8 cellular contexts compared by ENCODE assay signal in genomic region chr18:62584241-62585120, GRCh38.
DNase-seq lines count a peak whose midpoint lies in the region; ATAC-seq, FAIRE-seq and TF ChIP-seq lines count a peak whose summit lies in the region.

No MANE protein-coding gene starts in this region.

- ATAC-seq in GM18511 (IDR thresholded peaks at IDR 0.05; ENCODE audit: unreplicated experiment) (peak; percentile 77), HG03060 (IDR thresholded peaks at IDR 0.05; ENCODE audit: low read depth, unreplicated experiment) (peak; percentile 72)

- in situ Hi-C loops in ACHN (cut with HindIII; ENCODE audit: low pct_ligation_motif_present, low pct_unique_long_range_greater_than_20kb, low sequenced_read_pairs), result no loop called here

- FAIRE-seq in islet of Langerhans (lab: Jason Lieb, UNC), result peak; percentile 80

- DNase-seq in ACHN (peak; percentile 86), NCI-H2107 treated with DMSO at 0.1 percent for 48 hours (lab: John Stamatoyannopoulos, UW; ENCODE audit: unreplicated experiment) (peak; percentile 83), cardiac fibroblast (ENCODE audit: low read depth in 2 of 2) (peak; percentile 93 to 94)
- DNase-seq in stimulated activated CD4-positive, alpha-beta T cell treated with anti-CD3 and anti-CD28 coated beads, Interleukin-15, amount 100 ng/mL, for 24 hours, result peak; percentile 91

- H3K4me3 ChIP-seq in WI38 (ENCODE audit: low read depth, low read length) (no peak overlapping the region), cardiac fibroblast (replicated peaks in 1 of 2; ENCODE audit: low read depth in 2 of 2, low read length in 2 of 2) (peak overlapping the region; percentile 16 to 17)

- TF ChIP-seq CTCF in WI38 (IDR thresholded peaks at IDR 0.05; ENCODE audit: low read depth, low read length), result peak; percentile 96
- peak; percentile 99 for TF ChIP-seq CTCF in cardiac fibroblast (IDR thresholded peaks at IDR 0.05; ENCODE audit: low read depth, low read length)
